Comparison of ENCODE assay signal across 29 cellular contexts in genomic region chr1:224199679-224200078, GRCh38. TPM values are rescaled to one million over a fixed set of nuclear protein-coding genes. Genes with fewer than 3 reads are reported as not detected.
A peak's percentile ranks its signal among the peaks of the same experiment; 100 is the strongest.
DNase-seq lines count a peak whose midpoint lies in the region; ATAC-seq, FAIRE-seq and TF ChIP-seq lines count a peak whose summit lies in the region.
"Had no signal": no experiment of that assay in that cellular context is flagged by ENCODE, and none has a peak within 500 bp of the region (broad histone marks: within the 10 kb centered on the region; RNA-seq: fewer than 3 reads in every experiment).

No MANE protein-coding gene starts in this region.

- no peak for ATAC-seq in A549
- ATAC-seq in mucosa of descending colon: peak; percentile 66
- ATAC-seq: activated naive CD4-positive, alpha-beta T cell treated with anti-CD3 and anti-CD28 coated beads, Interleukin-2, amount 50 U/mL, for 72 hours; HepG2; left ventricle myocardium superior; naive thymus-derived CD8-positive, alpha-beta T cell had no signal

- peaks cover 0 to 2% of the 10 kb centered on the region in 2 experiments; a peak in 2 of 3 replicates for H3K36me3 ChIP-seq in HEK293 (ENCODE audit: control insufficient read depth in 2 of 2, insufficient read depth in 1 of 2, low read length in 2 of 2)
- H3K36me3 ChIP-seq in bronchial epithelial cell (ENCODE audit: control insufficient read depth, insufficient read depth, low read length): no peaks in the 10 kb centered on the region
- no peaks in the 10 kb centered on the region for H3K36me3 ChIP-seq in mucosa of descending colon (ENCODE audit: low read depth)
- H3K36me3 ChIP-seq: BE2C, SJSA1 had no signal

- TF ChIP-seq RAD21 in A549 (conservative IDR thresholded peaks at IDR 0.05 in 1 of 2, IDR thresholded peaks at IDR 0.05 in 1 of 2): no peak

- TF ChIP-seq CTCF in A549 (IDR thresholded peaks at IDR 0.05) (no peak), HEK293 (tag by site-specific recombination; IDR thresholded peaks at IDR 0.05) (no peak), bronchial epithelial cell (IDR thresholded peaks at IDR 0.05; ENCODE audit: insufficient read depth, low read length, severe bottlenecking) (no peak), mucosa of descending colon (IDR thresholded peaks at IDR 0.05) (no peak)

- intact Hi-C loops in mucosa of descending colon (cut with DNase I, micrococcal nuclease): no loop called here

- no peak for TF ChIP-seq EP300 in A549 (IDR thresholded peaks at IDR 0.05)

- 49% methylated on average over 2 of the region's 2 CpGs for WGBS in A549 (ENCODE audit: missing lambda C conversion rate)

- no peak overlapping the region for H3K4me3 ChIP-seq in A549
- H3K4me3 ChIP-seq in HEK293 (ENCODE audit: low read depth, low read length): no peak overlapping the region
- H3K4me3 ChIP-seq in bronchial epithelial cell (ENCODE audit: low read depth, low read length): no peak overlapping the region
- no peak overlapping the region for H3K4me3 ChIP-seq in mucosa of descending colon
- H3K4me3 ChIP-seq: ascending aorta, SJSA1, stomach, tibial artery had no signal

- H3K9me3 ChIP-seq in A549 (no peaks in the 10 kb centered on the region), HEK293 (ENCODE audit: control insufficient read depth, insufficient read depth, low read depth, low read length) (no peaks in the 10 kb centered on the region), mucosa of descending colon (no peaks in the 10 kb centered on the region)
- H3K9me3 ChIP-seq: ascending aorta, BE2C, SJSA1, stomach, tibial artery had no signal

- TF ChIP-seq POLR2A in A549 (IDR thresholded peaks at IDR 0.05; ENCODE audit: low read length): no peak

- CTCF ChIA-PET in A549 (lab: Yijun Ruan, JAX): interaction anchor here (1.2 to 1.8 kb wide), 2 partner anchors 9 to 12 kb away, joined by 4 read pairs; no protein-coding TSS in a partner anchor
- CTCF ChIA-PET in HEK293 (lab: Yijun Ruan, JAX): interaction anchor here (0.7 kb wide), 1 partner anchor 1244 kb away, joined by 4 read pairs; no protein-coding TSS in a partner anchor

- POLR2A ChIA-PET in A549 (lab: Yijun Ruan, JAX) (no interaction called here), HEK293 (lab: Yijun Ruan, JAX) (interaction anchor here (0.7 kb wide), 1 partner anchor 859 kb away, joined by 4 read pairs; no protein-coding TSS in a partner anchor)

- H3K27me3 ChIP-seq in bronchial epithelial cell (ENCODE audit: control insufficient read depth, insufficient read depth, low read length): no peaks in the 10 kb centered on the region
- H3K27me3 ChIP-seq: ascending aorta, BE2C, SJSA1, stomach, tibial artery had no signal

- no peak for DNase-seq in A549 (ENCODE audit: low read depth in 1 of 2, low spot score in 1 of 2)
- DNase-seq in bronchial epithelial cell (ENCODE audit: low read depth): peak; percentile 48
- no peak for DNase-seq in mucosa of descending colon
- no peak for DNase-seq in NCI-H2171 treated with DMSO at 0.1 percent for 48 hours (lab: John Stamatoyannopoulos, UW)
- no peak for DNase-seq in NCI-H2227 (lab: John Stamatoyannopoulos, UW; ENCODE audit: unreplicated experiment)
- DNase-seq in NOMO-1 treated with DMSO at 0.1 percent for 48 hours (lab: John Stamatoyannopoulos, UW; ENCODE audit: unreplicated experiment): no peak
- no peak for DNase-seq in NCI-H82 treated with DMSO at 0.1 percent for 48 hours (lab: John Stamatoyannopoulos, UW; ENCODE audit: unreplicated experiment)
- DNase-seq: activated CD4-positive, alpha-beta memory T cell treated with anti-CD3 and anti-CD28 coated beads, Interleukin-2, amount 10 ng/mL, durations not matched to agents 7 days and 5 days; activated CD8-positive, alpha-beta memory T cell treated with anti-CD3 and anti-CD28 coated beads, Interleukin-2, amount 50 U/mL, for 48 hours; BE2C; DND-41; Kasumi-1; left ventricle myocardium superior; midbrain; MV-4-11; naive thymus-derived CD8-positive, alpha-beta T cell; NCI-H510A treated with DMSO at 0.1 percent for 48 hours; RPMI8226; stimulated activated CD4-positive, alpha-beta T cell treated with anti-CD3 and anti-CD28 coated beads, Interleukin-1b, Interleukin-23, amount 100 ng/mL, for 48 hours; stimulated activated CD8-positive, alpha-beta memory T cell treated with anti-CD3 and anti-CD28 coated beads, Interleukin-4, amount 100 ng/mL, for 48 hours; stomach; tibial artery had no signal

- peaks cover 13% of the 10 kb centered on the region for H3K4me1 ChIP-seq in A549
- H3K4me1 ChIP-seq in HEK293 (ENCODE audit: control insufficient read depth, insufficient read depth, low read length): peaks cover 17% of the 10 kb centered on the region
- H3K4me1 ChIP-seq in mucosa of descending colon (ENCODE audit: low read depth): no peaks in the 10 kb centered on the region

- FAIRE-seq in A549 (lab: Jason Lieb, UNC) (no peak), bronchial epithelial cell (lab: Jason Lieb, UNC) (no peak)
- FAIRE-seq: GM18507, HepG2 had no signal

- H3K27ac ChIP-seq in A549 (no peak overlapping the region), HEK293 (ENCODE audit: extremely low read depth, low read depth, low read length) (no peak overlapping the region)
- H3K27ac ChIP-seq: ascending aorta, HL-60, SJSA1, tibial artery had no signal

- H3K4me2 ChIP-seq in A549: no peak overlapping the region

TF ChIP-seq in A549, 52 proteins besides CTCF, POLR2A, EP300 and RAD21:
- TF ChIP-seq, protein P1, sequence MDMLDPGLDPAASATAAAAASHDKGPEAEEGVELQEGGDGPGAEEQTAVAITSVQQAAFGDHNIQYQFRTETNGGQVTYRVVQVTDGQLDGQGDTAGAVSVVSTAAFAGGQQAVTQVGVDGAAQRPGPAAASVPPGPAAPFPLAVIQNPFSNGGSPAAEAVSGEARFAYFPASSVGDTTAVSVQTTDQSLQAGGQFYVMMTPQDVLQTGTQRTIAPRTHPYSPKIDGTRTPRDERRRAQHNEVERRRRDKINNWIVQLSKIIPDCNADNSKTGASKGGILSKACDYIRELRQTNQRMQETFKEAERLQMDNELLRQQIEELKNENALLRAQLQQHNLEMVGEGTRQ (IDR thresholded peaks at IDR 0.05): no peak
- peak; percentile 7 for TF ChIP-seq MAFK (IDR thresholded peaks at IDR 0.05; ENCODE audit: partially characterized antibody)

TF ChIP-seq in HEK293, 187 proteins besides CTCF, POLR2A, EP300 and RAD21:
- TF ChIP-seq, protein P2, sequence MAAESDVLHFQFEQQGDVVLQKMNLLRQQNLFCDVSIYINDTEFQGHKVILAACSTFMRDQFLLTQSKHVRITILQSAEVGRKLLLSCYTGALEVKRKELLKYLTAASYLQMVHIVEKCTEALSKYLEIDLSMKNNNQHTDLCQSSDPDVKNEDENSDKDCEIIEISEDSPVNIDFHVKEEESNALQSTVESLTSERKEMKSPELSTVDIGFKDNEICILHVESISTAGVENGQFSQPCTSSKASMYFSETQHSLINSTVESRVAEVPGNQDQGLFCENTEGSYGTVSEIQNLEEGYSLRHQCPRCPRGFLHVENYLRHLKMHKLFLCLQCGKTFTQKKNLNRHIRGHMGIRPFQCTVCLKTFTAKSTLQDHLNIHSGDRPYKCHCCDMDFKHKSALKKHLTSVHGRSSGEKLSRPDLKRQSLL (tag by site-specific recombination; IDR thresholded peaks at IDR 0.05): peak; percentile 46; the same call in 1 of the 2 replicates
- TF ChIP-seq ZFHX2 (tag by site-specific recombination; conservative IDR thresholded peaks at IDR 0.05): no peak
TF ChIP-seq in HEK293: peak in this region for 1.

RNA-seq across cellular contexts. Expression of gene DEGS1, which starts 16.6 kb away (rescaled TPM):
- polyA plus RNA-seq in A549 (2011; rRNA removed) (99.3 and 112 TPM in 2 replicates), A549 (2017; fragmentation: RNase III; extraction: RNeasy Plus Mini Kit Qiagen cat#74134 plus additional on column Dnase treatment) (104 to 109 TPM (median 106 TPM) in 3 replicates)
- 50.7 and 60.6 TPM in 2 replicates for polyA plus RNA-seq in A549 (2012; cell fraction: cytosol; rRNA removed)
- 26.1 and 35.0 TPM in 2 replicates for polyA plus RNA-seq in A549 (2012; cell fraction: nucleus; rRNA removed)
- polyA minus RNA-seq in A549 (2011; rRNA and poly(A)+ RNA removed): 26.5 and 31.2 TPM in 2 replicates
- total RNA-seq in bronchial epithelial cell (22.5 and 30.0 TPM in 2 replicates), mucosa of descending colon (10 to 100 TPM; 10.7 to 56.3 (median 22.7) TPM)
